Comparison of ENCODE assay signal across 1 cellular context in the genomic region with DNA sequence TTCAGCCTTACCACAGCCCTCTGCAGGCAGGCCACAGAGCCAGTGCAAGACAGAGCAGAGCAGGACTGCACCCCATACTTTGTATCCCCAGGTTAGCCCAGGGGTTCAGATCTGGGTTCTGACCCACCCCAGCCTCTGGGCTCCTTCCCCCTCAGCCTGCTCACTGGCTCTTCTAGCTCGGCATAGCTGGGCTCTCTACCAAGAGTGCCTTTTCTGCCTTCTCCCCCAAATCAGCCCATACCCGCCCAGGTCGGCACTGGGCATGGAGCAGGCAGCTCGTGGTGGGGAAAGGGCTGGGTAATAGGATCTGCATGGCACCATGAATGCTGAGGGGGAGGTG.
TF ChIP-seq lines count a peak whose summit lies in the region.

No MANE protein-coding gene starts in this region.

TF ChIP-seq in GM12878, 131 proteins besides CTCF, POLR2A, EP300 and RAD21:
- no peak for TF ChIP-seq CEBPB (IDR thresholded peaks at IDR 0.05; ENCODE audit: borderline replicate concordance in 1 of 2, low read depth in 2 of 2, low read length in 2 of 2)
- TF ChIP-seq PML (IDR thresholded peaks at IDR 0.05; ENCODE audit: low read length), result no peak
- TF ChIP-seq, protein P1, sequence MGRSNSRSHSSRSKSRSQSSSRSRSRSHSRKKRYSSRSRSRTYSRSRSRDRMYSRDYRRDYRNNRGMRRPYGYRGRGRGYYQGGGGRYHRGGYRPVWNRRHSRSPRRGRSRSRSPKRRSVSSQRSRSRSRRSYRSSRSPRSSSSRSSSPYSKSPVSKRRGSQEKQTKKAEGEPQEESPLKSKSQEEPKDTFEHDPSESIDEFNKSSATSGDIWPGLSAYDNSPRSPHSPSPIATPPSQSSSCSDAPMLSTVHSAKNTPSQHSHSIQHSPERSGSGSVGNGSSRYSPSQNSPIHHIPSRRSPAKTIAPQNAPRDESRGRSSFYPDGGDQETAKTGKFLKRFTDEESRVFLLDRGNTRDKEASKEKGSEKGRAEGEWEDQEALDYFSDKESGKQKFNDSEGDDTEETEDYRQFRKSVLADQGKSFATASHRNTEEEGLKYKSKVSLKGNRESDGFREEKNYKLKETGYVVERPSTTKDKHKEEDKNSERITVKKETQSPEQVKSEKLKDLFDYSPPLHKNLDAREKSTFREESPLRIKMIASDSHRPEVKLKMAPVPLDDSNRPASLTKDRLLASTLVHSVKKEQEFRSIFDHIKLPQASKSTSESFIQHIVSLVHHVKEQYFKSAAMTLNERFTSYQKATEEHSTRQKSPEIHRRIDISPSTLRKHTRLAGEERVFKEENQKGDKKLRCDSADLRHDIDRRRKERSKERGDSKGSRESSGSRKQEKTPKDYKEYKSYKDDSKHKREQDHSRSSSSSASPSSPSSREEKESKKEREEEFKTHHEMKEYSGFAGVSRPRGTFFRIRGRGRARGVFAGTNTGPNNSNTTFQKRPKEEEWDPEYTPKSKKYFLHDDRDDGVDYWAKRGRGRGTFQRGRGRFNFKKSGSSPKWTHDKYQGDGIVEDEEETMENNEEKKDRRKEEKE (IDR thresholded peaks at IDR 0.05), result no peak
- TF ChIP-seq ZSCAN29 (IDR thresholded peaks at IDR 0.05), result no peak
- TF ChIP-seq RFX5 (IDR thresholded peaks at IDR 0.05; ENCODE audit: low read depth, low read length), result no peak
- no peak for TF ChIP-seq EGR1 (IDR thresholded peaks at IDR 0.05; ENCODE audit: borderline replicate concordance in 1 of 2, low read depth in 2 of 2, low read length in 2 of 2)
- TF ChIP-seq CHD2 (IDR thresholded peaks at IDR 0.05; ENCODE audit: borderline replicate concordance, low read depth, low read length), result no peak
- 0 out of 2 replicates have a peak, but pooled peaks have one; percentile 55 for TF ChIP-seq SPI1 (IDR thresholded peaks at IDR 0.05; ENCODE audit: borderline replicate concordance, insufficient read depth, low read depth, low read length)
- peak; percentile 28; the same call in 1 of the 2 replicates for TF ChIP-seq LARP7 (IDR thresholded peaks at IDR 0.05)
- no peak for TF ChIP-seq YY1 (IDR thresholded peaks at IDR 0.05; ENCODE audit: low read depth, low read length)
- TF ChIP-seq, protein P2, sequence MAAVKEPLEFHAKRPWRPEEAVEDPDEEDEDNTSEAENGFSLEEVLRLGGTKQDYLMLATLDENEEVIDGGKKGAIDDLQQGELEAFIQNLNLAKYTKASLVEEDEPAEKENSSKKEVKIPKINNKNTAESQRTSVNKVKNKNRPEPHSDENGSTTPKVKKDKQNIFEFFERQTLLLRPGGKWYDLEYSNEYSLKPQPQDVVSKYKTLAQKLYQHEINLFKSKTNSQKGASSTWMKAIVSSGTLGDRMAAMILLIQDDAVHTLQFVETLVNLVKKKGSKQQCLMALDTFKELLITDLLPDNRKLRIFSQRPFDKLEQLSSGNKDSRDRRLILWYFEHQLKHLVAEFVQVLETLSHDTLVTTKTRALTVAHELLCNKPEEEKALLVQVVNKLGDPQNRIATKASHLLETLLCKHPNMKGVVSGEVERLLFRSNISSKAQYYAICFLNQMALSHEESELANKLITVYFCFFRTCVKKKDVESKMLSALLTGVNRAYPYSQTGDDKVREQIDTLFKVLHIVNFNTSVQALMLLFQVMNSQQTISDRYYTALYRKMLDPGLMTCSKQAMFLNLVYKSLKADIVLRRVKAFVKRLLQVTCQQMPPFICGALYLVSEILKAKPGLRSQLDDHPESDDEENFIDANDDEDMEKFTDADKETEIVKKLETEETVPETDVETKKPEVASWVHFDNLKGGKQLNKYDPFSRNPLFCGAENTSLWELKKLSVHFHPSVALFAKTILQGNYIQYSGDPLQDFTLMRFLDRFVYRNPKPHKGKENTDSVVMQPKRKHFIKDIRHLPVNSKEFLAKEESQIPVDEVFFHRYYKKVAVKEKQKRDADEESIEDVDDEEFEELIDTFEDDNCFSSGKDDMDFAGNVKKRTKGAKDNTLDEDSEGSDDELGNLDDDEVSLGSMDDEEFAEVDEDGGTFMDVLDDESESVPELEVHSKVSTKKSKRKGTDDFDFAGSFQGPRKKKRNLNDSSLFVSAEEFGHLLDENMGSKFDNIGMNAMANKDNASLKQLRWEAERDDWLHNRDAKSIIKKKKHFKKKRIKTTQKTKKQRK (IDR thresholded peaks at IDR 0.05; ENCODE audit: low read depth, low read length), result no peak
- no peak for TF ChIP-seq USF1 (IDR thresholded peaks at IDR 0.05; ENCODE audit: borderline replicate concordance, extremely low read length, insufficient read depth, low read depth, low read length)
- TF ChIP-seq ZNF384 (IDR thresholded peaks at IDR 0.05; ENCODE audit: borderline replicate concordance, low read depth, low read length), result no peak
- peak; percentile 45; the same call in 1 of the 2 replicates for TF ChIP-seq TBL1XR1 (IDR thresholded peaks at IDR 0.05; ENCODE audit: low read depth, low read length)
- TF ChIP-seq JUND (IDR thresholded peaks at IDR 0.05; ENCODE audit: low read depth, low read length), result no peak
- TF ChIP-seq FOXK2 (IDR thresholded peaks at IDR 0.05), result no peak
- TF ChIP-seq FOS (IDR thresholded peaks at IDR 0.05; ENCODE audit: borderline replicate concordance, extremely low read depth, insufficient read length), result no peak
- TF ChIP-seq EED (IDR thresholded peaks at IDR 0.05; ENCODE audit: low read depth), result no peak
- no peak for TF ChIP-seq CREM (IDR thresholded peaks at IDR 0.05; ENCODE audit: low read depth)
- no peak for TF ChIP-seq IKZF2 (IDR thresholded peaks at IDR 0.05)
